19 cellular contexts compared by ENCODE assay signal in the genomic region with DNA sequence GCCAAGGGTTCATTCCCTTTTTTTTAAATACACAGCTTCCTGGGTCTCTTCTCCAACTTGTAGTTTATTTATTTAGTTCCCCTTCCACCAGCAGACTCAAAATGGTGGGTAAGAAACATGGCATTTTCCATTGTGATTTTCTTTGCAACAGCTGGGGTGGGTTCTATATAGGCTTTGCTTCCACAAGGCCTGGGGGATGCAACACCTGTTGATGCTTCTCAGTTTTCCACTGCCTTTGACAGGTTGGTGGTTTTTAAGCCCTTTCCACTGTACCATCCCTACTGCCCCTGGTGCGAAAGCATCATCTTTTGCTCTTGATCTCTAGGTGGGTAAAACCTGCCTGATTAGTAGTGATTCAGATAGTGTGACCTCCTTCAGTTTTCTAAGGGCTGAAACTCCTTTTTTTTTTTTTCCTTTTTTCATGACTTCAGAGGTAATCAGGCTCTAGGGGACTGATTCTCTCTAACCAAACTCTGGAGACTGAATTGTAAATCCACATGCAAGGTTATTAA. TPM values are rescaled to one million over a fixed set of nuclear protein-coding genes. Genes with fewer than 3 reads are reported as not detected.
DNase-seq lines count a peak whose midpoint lies in the region; ATAC-seq and TF ChIP-seq lines count a peak whose summit lies in the region.
"Had no signal": no experiment of that assay in that cellular context is flagged by ENCODE, and none has a peak within 500 bp of the region (broad histone marks: within the 10 kb centered on the region; RNA-seq: fewer than 3 reads in every experiment).

No MANE protein-coding gene starts in this region.

- peaks cover 16% of the 10 kb centered on the region for H3K4me1 ChIP-seq in CD8-positive, alpha-beta memory T cell (ENCODE audit: insufficient read depth, low read length)
- peaks cover 11 to 14% of the 10 kb centered on the region in 2 experiments for H3K4me1 ChIP-seq in neutrophil (ENCODE audit: control insufficient read depth in 1 of 2, insufficient read depth in 1 of 2, low read depth in 1 of 2, low read length in 1 of 2)

- no peaks in the 10 kb centered on the region for H3K36me3 ChIP-seq in CD8-positive, alpha-beta memory T cell (ENCODE audit: insufficient read depth, low read length)
- no peaks in the 10 kb centered on the region for H3K36me3 ChIP-seq in neutrophil
- H3K36me3 ChIP-seq: breast epithelium, gastroesophageal sphincter had no signal

- POLR2A ChIA-PET in CD8-positive, alpha-beta memory T cell (lab: Charles Lee), result no interaction called here

- no peaks in the 10 kb centered on the region for H3K27me3 ChIP-seq in CD8-positive, alpha-beta memory T cell (ENCODE audit: insufficient read depth, low read length, poor library complexity, severe bottlenecking)
- no peaks in the 10 kb centered on the region for H3K27me3 ChIP-seq in neutrophil
- H3K27me3 ChIP-seq: breast epithelium, gastroesophageal sphincter had no signal

- CTCF ChIA-PET in CD8-positive, alpha-beta memory T cell (lab: Charles Lee), result no interaction called here

- H3K9me3 ChIP-seq in CD8-positive, alpha-beta memory T cell (ENCODE audit: low read length), result no peaks in the 10 kb centered on the region
- no peaks in the 10 kb centered on the region for H3K9me3 ChIP-seq in neutrophil
- H3K9me3 ChIP-seq: breast epithelium, gastroesophageal sphincter had no signal

- H3K4me3 Mint-ChIP-seq in T-helper 1 cell treated with Interleukin-12 subunit alpha and Interleukin-12 subunit beta and Interleukin-4 antibody, amounts not matched to agents 30 μg/mL and 1 μg/mL, for 36 hours, result no peak overlapping the region
- peak overlapping the region in 3 of 7 donors; percentile 13 to 77 (median 45) for H3K4me3 Mint-ChIP-seq in CD8-positive, alpha-beta memory T cell
- no peak overlapping the region for H3K4me3 Mint-ChIP-seq in activated T-helper 17 cell treated with anti-CD3 and anti-CD28 coated beads, Interleukin-2, amount 50 U/mL, for 72 hours
- H3K4me3 Mint-ChIP-seq: activated naive CD8-positive, alpha-beta T cell treated with anti-CD3 and anti-CD28 coated beads, Interleukin-2, amount 10 ng/mL, durations not matched to agents 7 days and 5 days had no signal

- H3K9me3 Mint-ChIP-seq in T-helper 1 cell treated with Interleukin-12 subunit alpha and Interleukin-12 subunit beta and Interleukin-4 antibody, amounts not matched to agents 30 μg/mL and 1 μg/mL, for 36 hours, result no peaks in the 10 kb centered on the region
- H3K9me3 Mint-ChIP-seq in CD8-positive, alpha-beta memory T cell, result no peaks in the 10 kb centered on the region
- H3K9me3 Mint-ChIP-seq in activated T-helper 17 cell treated with anti-CD3 and anti-CD28 coated beads, Interleukin-2, amount 50 U/mL, for 72 hours, result no peaks in the 10 kb centered on the region
- H3K9me3 Mint-ChIP-seq: activated naive CD8-positive, alpha-beta T cell treated with anti-CD3 and anti-CD28 coated beads, Interleukin-2, amount 10 ng/mL, durations not matched to agents 7 days and 5 days had no signal

- TF ChIP-seq CTCF in neutrophil (IDR thresholded peaks at IDR 0.05), result no peak

- H3K4me3 ChIP-seq in CD8-positive, alpha-beta memory T cell (ENCODE audit: low read length), result no peak overlapping the region
- H3K4me3 ChIP-seq in neutrophil (ENCODE audit: low read depth in 1 of 2, low read length in 1 of 2), result no peak overlapping the region
- H3K4me3 ChIP-seq: breast epithelium, gastroesophageal sphincter had no signal

- ATAC-seq in activated T-helper 17 cell treated with anti-CD3 and anti-CD28 coated beads, Interleukin-2, amount 50 U/mL, for 72 hours (replicated peaks), result no peak
- ATAC-seq in GM19397 (IDR thresholded peaks at IDR 0.05; ENCODE audit: unreplicated experiment), result no peak
- ATAC-seq: gastroesophageal sphincter, left ventricle myocardium superior, Right ventricle myocardium inferior had no signal

- no peaks in the 10 kb centered on the region for H3K27me3 Mint-ChIP-seq in T-helper 1 cell treated with Interleukin-12 subunit alpha and Interleukin-12 subunit beta and Interleukin-4 antibody, amounts not matched to agents 30 μg/mL and 1 μg/mL, for 36 hours (ENCODE audit: low read depth)
- H3K27me3 Mint-ChIP-seq in CD8-positive, alpha-beta memory T cell, result no peaks in the 10 kb centered on the region
- no peaks in the 10 kb centered on the region for H3K27me3 Mint-ChIP-seq in activated T-helper 17 cell treated with anti-CD3 and anti-CD28 coated beads, Interleukin-2, amount 50 U/mL, for 72 hours
- H3K27me3 Mint-ChIP-seq: activated naive CD8-positive, alpha-beta T cell treated with anti-CD3 and anti-CD28 coated beads, Interleukin-2, amount 10 ng/mL, durations not matched to agents 7 days and 5 days had no signal

- no peak overlapping the region for H3K27ac ChIP-seq in CD8-positive, alpha-beta memory T cell (ENCODE audit: low read depth, low read length)
- H3K27ac ChIP-seq in neutrophil, result peak overlapping the region; percentile 59
- H3K27ac ChIP-seq: breast epithelium had no signal

- DNase-seq in T-helper 1 cell (no peak), mucosa of gallbladder (ENCODE audit: low spot score) (no peak)
- DNase-seq in CD8-positive, alpha-beta memory T cell, result no peak
- no peak for DNase-seq in stimulated activated CD4-positive, alpha-beta T cell treated with anti-CD3 and anti-CD28 coated beads, Interleukin-4, amount 100 ng/mL, for 1 hour
- DNase-seq: activated naive CD8-positive, alpha-beta T cell treated with anti-CD3 and anti-CD28 coated beads, Interleukin-2, amount 10 ng/mL, durations not matched to agents 7 days and 5 days; DMS79 treated with DMSO at 0.1 percent for 48 hours; erythroblast; HCEC 1CT; left ventricle myocardium superior; NCI-H1436; NCI-H345; retina had no signal

- no peaks in the 10 kb centered on the region for H3K36me3 Mint-ChIP-seq in T-helper 1 cell treated with Interleukin-12 subunit alpha and Interleukin-12 subunit beta and Interleukin-4 antibody, amounts not matched to agents 30 μg/mL and 1 μg/mL, for 36 hours (ENCODE audit: low read depth)
- H3K36me3 Mint-ChIP-seq in CD8-positive, alpha-beta memory T cell, result peaks cover 0 to 15% (median 5%) of the 10 kb centered on the region in 3 donors
- H3K36me3 Mint-ChIP-seq in activated T-helper 17 cell treated with anti-CD3 and anti-CD28 coated beads, Interleukin-2, amount 50 U/mL, for 72 hours (ENCODE audit: low read depth), result peaks cover 11% of the 10 kb centered on the region

- peaks cover 10% of the 10 kb centered on the region for H3K4me1 Mint-ChIP-seq in T-helper 1 cell treated with Interleukin-12 subunit alpha and Interleukin-12 subunit beta and Interleukin-4 antibody, amounts not matched to agents 30 μg/mL and 1 μg/mL, for 36 hours (ENCODE audit: low read depth)
- peaks cover 35 to 65% (median 54%) of the 10 kb centered on the region in 3 donors for H3K4me1 Mint-ChIP-seq in CD8-positive, alpha-beta memory T cell
- peaks cover 15% of the 10 kb centered on the region for H3K4me1 Mint-ChIP-seq in activated T-helper 17 cell treated with anti-CD3 and anti-CD28 coated beads, Interleukin-2, amount 50 U/mL, for 72 hours

- peak overlapping the region; percentile 34 for H3K27ac Mint-ChIP-seq in T-helper 1 cell treated with Interleukin-12 subunit alpha and Interleukin-12 subunit beta and Interleukin-4 antibody, amounts not matched to agents 30 μg/mL and 1 μg/mL, for 36 hours
- peak overlapping the region in 5 of 8 donors; percentile 37 to 72 (median 38) for H3K27ac Mint-ChIP-seq in CD8-positive, alpha-beta memory T cell
- peak overlapping the region; percentile 60 for H3K27ac Mint-ChIP-seq in activated T-helper 17 cell treated with anti-CD3 and anti-CD28 coated beads, Interleukin-2, amount 50 U/mL, for 72 hours
- H3K27ac Mint-ChIP-seq: activated naive CD8-positive, alpha-beta T cell treated with anti-CD3 and anti-CD28 coated beads, Interleukin-2, amount 10 ng/mL, durations not matched to agents 7 days and 5 days had no signal

RNA-seq across cellular contexts. Expression of gene KDM3B, which starts 8.5 kb away (rescaled TPM):
- total RNA-seq in CD8-positive, alpha-beta memory T cell, result 10 to 100 TPM; 42.4 to 44.7 TPM
- 14.7 TPM for polyA plus RNA-seq in CD8-positive, alpha-beta memory T cell
- total RNA-seq in activated T-helper 17 cell treated with anti-CD3 and anti-CD28 coated beads, Interleukin-2, amount 50 U/mL, for 72 hours, result 10 to 100 TPM; 42.1 to 51.4 TPM
- 65.8 TPM for total RNA-seq in mucosa of gallbladder

RNA-seq across cellular contexts. Expression of gene FAM53C, which starts 22.9 kb away (rescaled TPM):
- total RNA-seq in CD8-positive, alpha-beta memory T cell, result 10 to 100 TPM; 29.5 to 32.2 TPM
- polyA plus RNA-seq in CD8-positive, alpha-beta memory T cell, result 20.6 TPM
- 10 to 100 TPM; 32.7 to 45.8 TPM for total RNA-seq in activated T-helper 17 cell treated with anti-CD3 and anti-CD28 coated beads, Interleukin-2, amount 50 U/mL, for 72 hours
- 29.2 TPM for total RNA-seq in mucosa of gallbladder

RNA-seq across cellular contexts. Expression of gene CDC25C, which starts 29.4 kb away (rescaled TPM):
- 1 to 10 TPM; 4.3 to 5.3 TPM for total RNA-seq in CD8-positive, alpha-beta memory T cell
- polyA plus RNA-seq in CD8-positive, alpha-beta memory T cell, result not detected
- total RNA-seq in activated T-helper 17 cell treated with anti-CD3 and anti-CD28 coated beads, Interleukin-2, amount 50 U/mL, for 72 hours, result 10 to 100 TPM; 11.5 to 19.7 TPM
- total RNA-seq in mucosa of gallbladder, result 0.37 TPM
- total RNA-seq: left ventricle myocardium superior had no signal
